8 cellular contexts compared by ENCODE assay signal in genomic region chr1:184843732-184844495, GRCh38.
DNase-seq lines count a peak whose midpoint lies in the region; ATAC-seq and TF ChIP-seq lines count a peak whose summit lies in the region.

No MANE protein-coding gene starts in this region.

- H3K9me3 ChIP-seq in T-helper 17 cell (ENCODE audit: control insufficient read depth, low read length, poor library complexity, severe bottlenecking): no peaks in the 10 kb centered on the region
- no peaks in the 10 kb centered on the region for H3K9me3 ChIP-seq in neural progenitor cell (ENCODE audit: low read depth)

- no peak for TF ChIP-seq CTCF in epithelial cell of esophagus (IDR thresholded peaks at IDR 0.05; ENCODE audit: insufficient read depth, low read depth, low read length, missing control alignments)
- TF ChIP-seq CTCF in neural progenitor cell (IDR thresholded peaks at IDR 0.05): no peak

- no peaks in the 10 kb centered on the region for H3K36me3 ChIP-seq in neural progenitor cell

- H3K36me3 Mint-ChIP-seq in T-helper 17 cell (ENCODE audit: low read depth) (no peaks in the 10 kb centered on the region), neural progenitor cell (no peaks in the 10 kb centered on the region)

- no peaks in the 10 kb centered on the region for H3K9me3 Mint-ChIP-seq in neural progenitor cell

- ATAC-seq in GM18870 (IDR thresholded peaks at IDR 0.05; ENCODE audit: unreplicated experiment) (peak; percentile 98), HG02884 (IDR thresholded peaks at IDR 0.05; ENCODE audit: unreplicated experiment) (peak; percentile 96), T-helper 17 cell (peak; percentile 66)

- H2AFZ ChIP-seq in neural progenitor cell (replicated peaks): no peak overlapping the region

- H3K9ac ChIP-seq in neural progenitor cell: no peak overlapping the region

- H3K27ac Mint-ChIP-seq in T-helper 17 cell: peak overlapping the region; percentile 93
- no peak overlapping the region for H3K27ac Mint-ChIP-seq in neural progenitor cell

- H3K4me1 Mint-ChIP-seq in T-helper 17 cell (peaks cover 32% of the 10 kb centered on the region), neural progenitor cell (no peaks in the 10 kb centered on the region)

- no peaks in the 10 kb centered on the region for H3F3A ChIP-seq in neural progenitor cell (ENCODE audit: low read depth)

- H3K79me2 ChIP-seq in neural progenitor cell (ENCODE audit: low read depth): no peaks in the 10 kb centered on the region

- no peaks in the 10 kb centered on the region for H3K4me1 ChIP-seq in neural progenitor cell

- H3K4me3 Mint-ChIP-seq in T-helper 17 cell (peak overlapping the region; percentile 71), neural progenitor cell (no peak overlapping the region)

- no peaks in the 10 kb centered on the region for H3K27me3 ChIP-seq in neural progenitor cell

- no peak overlapping the region for H3K4me3 ChIP-seq in epithelial cell of esophagus (ENCODE audit: low read length)
- H3K4me3 ChIP-seq in neural progenitor cell: no peak overlapping the region

- DNase-seq in T-helper 17 cell (peak; percentile 37 to 56 (median 41)), epithelial cell of esophagus (ENCODE audit: low read depth) (peak; percentile 51), neural progenitor cell (ENCODE audit: low spot score) (no peak), HT-29 (ENCODE audit: low spot score) (no peak), NOMO-1 treated with DMSO at 0.1 percent for 48 hours (lab: John Stamatoyannopoulos, UW; ENCODE audit: unreplicated experiment) (no peak), islet precursor cell (no peak)

- no peak overlapping the region for H3K27ac ChIP-seq in neural progenitor cell

- H3K27me3 Mint-ChIP-seq in T-helper 17 cell (no peaks in the 10 kb centered on the region), neural progenitor cell (ENCODE audit: insufficient read depth, low read depth) (peaks cover 2% of the 10 kb centered on the region)

- H4K20me1 ChIP-seq in neural progenitor cell (ENCODE audit: low read depth): no peaks in the 10 kb centered on the region

- H3K4me2 ChIP-seq in neural progenitor cell: no peak overlapping the region

Comparison
In these comparisons a context has a peak if more than half of its experiments do, and no peak if none do; other contexts are left out.
1. DNase-seq: peak in T-helper 17 cell (3 of 3) and epithelial cell of esophagus (single experiment); none in neural progenitor cell (single experiment), HT-29 (single experiment), NOMO-1 treated with DMSO at 0.1 percent for 48 hours (single experiment) and islet precursor cell (single experiment).
2. Peak in every context shown above with its lines, with median percentiles within 50 percentile points of each other: ATAC-seq.